In the genomic region with DNA sequence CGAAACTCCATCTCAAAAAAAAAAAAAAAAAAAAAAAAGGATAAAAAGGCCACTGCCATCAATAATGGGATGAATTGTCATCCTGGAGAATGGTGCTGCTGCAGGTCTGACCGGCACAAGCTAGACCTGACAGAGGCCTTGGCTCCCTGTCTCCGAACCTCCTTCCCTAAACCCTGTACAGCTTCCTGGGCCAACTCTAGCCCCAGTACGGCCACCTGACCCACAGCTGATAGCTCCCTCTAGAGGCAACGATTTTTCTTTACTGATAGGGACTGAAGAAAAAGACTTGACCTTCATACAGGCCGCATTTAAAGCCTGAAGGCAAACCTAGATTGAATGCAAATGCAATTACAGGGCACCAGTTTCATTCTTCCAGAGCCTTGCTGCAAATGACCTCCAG, we compare ENCODE assay signal across 8 cellular contexts. TPM values are rescaled to one million over a fixed set of nuclear protein-coding genes. Genes with fewer than 3 reads are reported as not detected.
DNase-seq lines count a peak whose midpoint lies in the region; ATAC-seq and TF ChIP-seq lines count a peak whose summit lies in the region.

No MANE protein-coding gene starts in this region.

- H3K27me3 Mint-ChIP-seq in endothelial cell (ENCODE audit: unreplicated experiment) (peaks cover 8% of the 10 kb centered on the region), nephron (ENCODE audit: low read depth) (no peaks in the 10 kb centered on the region)

- no peak overlapping the region for H3K27ac Mint-ChIP-seq in endothelial cell (ENCODE audit: unreplicated experiment)
- peak overlapping the region in 1 of 3 experiments; percentile 15 for H3K27ac Mint-ChIP-seq in nephron

- ATAC-seq in HG02678 (IDR thresholded peaks at IDR 0.05; ENCODE audit: unreplicated experiment) (no peak), HG02642 (IDR thresholded peaks at IDR 0.05; ENCODE audit: poor library complexity, unreplicated experiment) (no peak)

- TF ChIP-seq CTCF in endothelial cell (IDR thresholded peaks at IDR 0.05; ENCODE audit: unreplicated experiment) (peak; percentile 36), nephron (IDR thresholded peaks at IDR 0.05; ENCODE audit: unreplicated experiment in 3 of 3) (peak; percentile 25 to 52 (median 34))

- peak in 2 of 3 experiments; percentile 10 to 38 for DNase-seq in NCI-H1417 (lab: John Stamatoyannopoulos, UW)
- DNase-seq in NCI-H1417 treated with DMSO at 0.1 percent for 48 hours (lab: John Stamatoyannopoulos, UW) = no peak
- DNase-seq in NCI-H524 treated with DMSO at 0.1 percent for 48 hours (lab: John Stamatoyannopoulos, UW) = peak; percentile 9
- DNase-seq in endothelial cell (ENCODE audit: low spot score) = peak; percentile 33
- no peak for DNase-seq in KG1 (lab: John Stamatoyannopoulos, UW)

- H3K9me3 Mint-ChIP-seq in endothelial cell (ENCODE audit: unreplicated experiment) (no peaks in the 10 kb centered on the region), nephron (no peaks in the 10 kb centered on the region)

- H3K4me1 Mint-ChIP-seq in endothelial cell (ENCODE audit: unreplicated experiment) (no peaks in the 10 kb centered on the region), nephron (peaks cover 26% of the 10 kb centered on the region)

- H3K4me3 Mint-ChIP-seq in endothelial cell (ENCODE audit: unreplicated experiment) = no peak overlapping the region
- no peak overlapping the region for H3K4me3 Mint-ChIP-seq in nephron

- H3K36me3 Mint-ChIP-seq in endothelial cell (ENCODE audit: low read depth, unreplicated experiment) (peaks cover 18% of the 10 kb centered on the region), nephron (ENCODE audit: low read depth) (peaks cover 36% of the 10 kb centered on the region)

RNA-seq across cellular contexts. Expression of gene NOL9, which starts 30.7 kb away (rescaled TPM):
- 26.9 TPM for total RNA-seq in endothelial cell (ENCODE audit: unreplicated experiment)

RNA-seq across cellular contexts. Expression of gene TAS1R1, which starts 31.5 kb away (rescaled TPM):
- not detected for total RNA-seq in endothelial cell (ENCODE audit: unreplicated experiment)

RNA-seq across cellular contexts. Expression of gene PLEKHG5, which starts 32.1 kb away (rescaled TPM):
- total RNA-seq in endothelial cell (ENCODE audit: unreplicated experiment) = 109 TPM

RNA-seq across cellular contexts. Expression of gene ZBTB48, which starts 56.2 kb away (rescaled TPM):
- total RNA-seq in endothelial cell (ENCODE audit: unreplicated experiment) = 32.2 TPM

RNA-seq across cellular contexts. Expression of gene TNFRSF25, which starts 57.6 kb away (rescaled TPM):
- 104 TPM for total RNA-seq in endothelial cell (ENCODE audit: unreplicated experiment)

Comparison
In these comparisons a context has a peak if more than half of its experiments do, and no peak if none do; other contexts are left out.
1. DNase-seq: peak in NCI-H1417 (2 of 3), NCI-H524 treated with DMSO at 0.1 percent for 48 hours (single experiment) and endothelial cell (single experiment); none in NCI-H1417 treated with DMSO at 0.1 percent for 48 hours (single experiment) and KG1 (single experiment).